ENCODE assay signal across 21 cellular contexts in the genomic region with DNA sequence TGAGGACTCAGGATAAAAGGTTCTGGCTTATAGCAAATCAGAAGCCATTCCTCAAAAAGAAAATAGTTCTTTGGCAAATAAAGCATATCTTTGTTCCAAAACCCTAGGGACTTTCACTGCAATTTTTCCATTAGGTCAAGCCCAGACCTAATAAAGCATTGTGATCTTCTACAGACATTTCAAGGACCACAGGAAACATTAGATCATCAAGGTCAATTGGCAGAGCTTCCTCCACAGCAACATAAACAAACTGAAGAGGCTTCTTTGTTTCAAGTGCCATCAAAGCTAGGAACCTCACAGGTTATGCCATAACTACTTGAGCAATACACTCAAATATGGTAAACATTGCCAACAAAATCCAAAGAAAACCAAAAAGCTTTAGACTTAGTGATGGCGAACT.
DNase-seq lines count a peak whose midpoint lies in the region; ATAC-seq, FAIRE-seq and TF ChIP-seq lines count a peak whose summit lies in the region.
"Had no signal": no experiment of that assay in that cellular context is flagged by ENCODE, and none has a peak within 500 bp of the region (broad histone marks: within the 10 kb centered on the region; RNA-seq: fewer than 3 reads in every experiment).

No MANE protein-coding gene starts in this region.

- H3K9me3 ChIP-seq in left ventricle myocardium inferior (replicated peaks) (no peaks in the 10 kb centered on the region), upper lobe of right lung (no peaks in the 10 kb centered on the region), sigmoid colon (no peaks in the 10 kb centered on the region)

- H3K4me3 ChIP-seq in left ventricle myocardium inferior (no peak overlapping the region), bronchial epithelial cell (ENCODE audit: low read depth, low read length) (no peak overlapping the region), upper lobe of right lung (no peak overlapping the region), sigmoid colon (no peak overlapping the region)
- H3K4me3 ChIP-seq: cardiac muscle cell, SK-N-MC had no signal

- 78 to 84% methylated on average over 1 of the region's 1 CpG for WGBS in sigmoid colon, 2 donors

- H3K36me3 ChIP-seq in left ventricle myocardium inferior (no peaks in the 10 kb centered on the region), bronchial epithelial cell (ENCODE audit: control insufficient read depth, insufficient read depth, low read length) (no peaks in the 10 kb centered on the region), upper lobe of right lung (no peaks in the 10 kb centered on the region), sigmoid colon (no peaks in the 10 kb centered on the region)
- H3K36me3 ChIP-seq: cardiac muscle cell had no signal

- H3K4me1 ChIP-seq in left ventricle myocardium inferior: peaks cover 32% of the 10 kb centered on the region
- peaks cover 9% of the 10 kb centered on the region for H3K4me1 ChIP-seq in upper lobe of right lung
- H3K4me1 ChIP-seq in sigmoid colon: no peaks in the 10 kb centered on the region

- peak; percentile 74 for ATAC-seq in upper lobe of right lung
- ATAC-seq: stimulated activated effector memory CD8-positive, alpha-beta T cell treated with anti-CD3 and anti-CD28 coated beads, Interleukin-12 subunit alpha, Interleukin-12 subunit beta, amount 100 ng/mL, for 72 hours had no signal

- TF ChIP-seq EP300 in sigmoid colon (IDR thresholded peaks at IDR 0.05): no peak

- no peak for FAIRE-seq in bronchial epithelial cell (lab: Jason Lieb, UNC)
- FAIRE-seq: G401.6 had no signal

- TF ChIP-seq CTCF in left ventricle myocardium inferior (IDR thresholded peaks at IDR 0.05; ENCODE audit: borderline replicate concordance) (no peak), bronchial epithelial cell (IDR thresholded peaks at IDR 0.05; ENCODE audit: insufficient read depth, low read length, severe bottlenecking) (no peak), upper lobe of right lung (IDR thresholded peaks at IDR 0.05) (no peak), sigmoid colon (IDR thresholded peaks at IDR 0.05) (no peak), GM10266 (IDR thresholded peaks at IDR 0.05; ENCODE audit: control insufficient read depth, insufficient read depth, low read depth, missing control alignments) (no peak)

- TF ChIP-seq POLR2A in sigmoid colon (IDR thresholded peaks at IDR 0.05): no peak

- intact Hi-C loops in left ventricle myocardium inferior (cut with micrococcal nuclease) (no loop called here), cardiac septum (cut with DNase I) (no loop called here), upper lobe of right lung (cut with DNase I) (no loop called here), sigmoid colon (cut with DNase I) (no loop called here)

- H3K27ac ChIP-seq in left ventricle myocardium inferior (replicated peaks) (peak overlapping the region; percentile 36), upper lobe of right lung (no peak overlapping the region), sigmoid colon (no peak overlapping the region)
- H3K27ac ChIP-seq: cardiac muscle cell, SK-N-MC had no signal

- H3K27me3 ChIP-seq in left ventricle myocardium inferior (ENCODE audit: low read depth) (no peaks in the 10 kb centered on the region), bronchial epithelial cell (ENCODE audit: control insufficient read depth, insufficient read depth, low read length) (no peaks in the 10 kb centered on the region), upper lobe of right lung (no peaks in the 10 kb centered on the region), sigmoid colon (no peaks in the 10 kb centered on the region)
- H3K27me3 ChIP-seq: cardiac muscle cell had no signal

- no peak for DNase-seq in left ventricle myocardium inferior
- DNase-seq in cardiac septum (ENCODE audit: low spot score): no peak
- peak; percentile 9 for DNase-seq in bronchial epithelial cell (ENCODE audit: low read depth)
- peak; percentile 7 for DNase-seq in kidney glomerular epithelial cell (lab: John Stamatoyannopoulos, UW)
- DNase-seq in upper lobe of right lung: no peak
- no peak for DNase-seq in NCI-H748 (lab: John Stamatoyannopoulos, UW; ENCODE audit: unreplicated experiment)
- DNase-seq in sigmoid colon: no peak
- DNase-seq in GM10266 (ENCODE audit: extremely low spot score): no peak
- DNase-seq: activated B cell treated with CpG ODN at 0.5 μM for 24 hours; activated CD4-positive, alpha-beta T cell treated with anti-CD3 and anti-CD28 coated beads, Interleukin-2, amount 50 U/mL, for 48 hours; activated gamma-delta T cell treated with Interleukin-2 at 50 U/mL for 16 hours; amniotic stem cell; C1 segment of cervical spinal cord; glutamatergic neuron; NCI-H1694 treated with DMSO at 0.1 percent for 48 hours; NCI-H345; occipital lobe had no signal

Comparison
In these comparisons a context has a peak if more than half of its experiments do, and no peak if none do; other contexts are left out.
1. DNase-seq: peak in bronchial epithelial cell (single experiment) and kidney glomerular epithelial cell (single experiment); none in left ventricle myocardium inferior (single experiment), cardiac septum (single experiment), upper lobe of right lung (single experiment), NCI-H748 (single experiment), sigmoid colon (single experiment) and GM10266 (single experiment).